8 cellular contexts compared by ENCODE assay signal in genomic region chr7:76316984-76317781, GRCh38. TPM values are rescaled to one million over a fixed set of nuclear protein-coding genes. Genes with fewer than 3 reads are reported as not detected.
DNase-seq lines count a peak whose midpoint lies in the region; ATAC-seq and TF ChIP-seq lines count a peak whose summit lies in the region.

No MANE protein-coding gene starts in this region.

- peak overlapping the region; percentile 64 for H3K4me3 ChIP-seq in GM06990 (replicated peaks; ENCODE audit: low read depth, low read length)
- H3K4me3 ChIP-seq in fibroblast of the aortic adventitia (ENCODE audit: low read depth, low read length), result peak overlapping the region; percentile 63

- no peaks in the 10 kb centered on the region for H3K9me3 Mint-ChIP-seq in T-cell

- H3K27ac Mint-ChIP-seq in T-cell, result peak overlapping the region; percentile 92 to 95

- no peaks in the 10 kb centered on the region for H3K27me3 ChIP-seq in GM06990 (replicated peaks; ENCODE audit: control insufficient read depth, insufficient read depth, low read length)

- peak overlapping the region; percentile 80 to 92 (median 81) for H3K4me3 Mint-ChIP-seq in T-cell

- CTCF ChIA-PET in T-cell (lab: Charles Lee), result interaction anchor here (0.6 to 1.5 kb wide), 4 partner anchors 26 to 141 kb away, joined by 3 read pairs; no protein-coding TSS in a partner anchor

- no peak for TF ChIP-seq CTCF in GM06990 (IDR thresholded peaks at IDR 0.05; ENCODE audit: insufficient read depth, low read length, poor library complexity, severe bottlenecking)
- no peak for TF ChIP-seq CTCF in fibroblast of the aortic adventitia (IDR thresholded peaks at IDR 0.05; ENCODE audit: insufficient read depth, low read length)

- H3K36me3 Mint-ChIP-seq in T-cell, result no peaks in the 10 kb centered on the region

- H3K4me1 Mint-ChIP-seq in T-cell, result peaks cover 24 to 27% (median 26%) of the 10 kb centered on the region in 3 donors

- intact Hi-C loops in sciatic nerve (cut with DNase I), result loop anchor here (10.0 kb wide), 1 partner anchor 142 kb away; no protein-coding TSS in a partner anchor

- POLR2A ChIA-PET in T-cell (lab: Charles Lee), result interaction anchor here in 1 of 2 donors (0.7 kb wide), 1 partner anchor 40 kb away, joined by 5 read pairs; no protein-coding TSS in a partner anchor

- H3K36me3 ChIP-seq in GM06990 (ENCODE audit: control insufficient read depth, insufficient read depth, low read length), result no peaks in the 10 kb centered on the region

- no peaks in the 10 kb centered on the region for H3K27me3 Mint-ChIP-seq in T-cell

- DNase-seq in GM06990 (ENCODE audit: extremely low read depth, insufficient read length), result no peak
- DNase-seq in T-cell, result no peak
- no peak for DNase-seq in fibroblast of the aortic adventitia (ENCODE audit: low read depth)
- no peak for DNase-seq in sciatic nerve (ENCODE audit: low spot score)
- DNase-seq in T1000 (lab: John Stamatoyannopoulos, UW), result no peak
- no peak for DNase-seq in NCI-H2171 (lab: John Stamatoyannopoulos, UW)
- no peak for DNase-seq in RKO (ENCODE audit: low spot score)

- ATAC-seq in T-cell (replicated peaks in 1 of 4) (no peak), sciatic nerve (peak; percentile 0), HG03442 (IDR thresholded peaks at IDR 0.05; ENCODE audit: unreplicated experiment) (no peak)

RNA-seq across cellular contexts. Expression of gene HSPB1, which starts 14.7 kb away (rescaled TPM):
- total RNA-seq in T-cell (10 to 100 TPM; 38.1 to 43.6 (median 40.1) TPM), fibroblast of the aortic adventitia (ENCODE audit: low replicate concordance) (91.8 and 128 TPM in 2 replicates), sciatic nerve (415 TPM)

RNA-seq across cellular contexts. Expression of gene YWHAG, which starts 41.6 kb away (rescaled TPM):
- total RNA-seq in T-cell (10 to 100 TPM; 25.1 to 46.8 (median 41.7) TPM), fibroblast of the aortic adventitia (ENCODE audit: low replicate concordance) (112 and 115 TPM in 2 replicates), sciatic nerve (94.7 TPM)
